29 cellular contexts compared by ENCODE assay signal in genomic region chr15:74752011-74752410, GRCh38. TPM values are rescaled to one million over a fixed set of nuclear protein-coding genes. Genes with fewer than 3 reads are reported as not detected.
"Had no signal": no experiment of that assay in that cellular context is flagged by ENCODE, and none has a peak within 500 bp of the region (broad histone marks: within the 10 kb centered on the region; RNA-seq: fewer than 3 reads in every experiment).

No MANE protein-coding gene starts in this region.

- DNase-seq: activated B cell treated with CpG ODN at 0.5 μM for 24 hours; activated CD4-positive, alpha-beta T cell treated with anti-CD3 and anti-CD28 coated beads for 1 hour; activated CD4-positive, alpha-beta T cell treated with anti-CD3 and anti-CD28 coated beads, Interleukin-2, amount 10 ng/mL, durations not matched to agents 24 days and 14 days; activated CD4-positive, alpha-beta T cell treated with anti-CD3 and anti-CD28 coated beads, Interleukin-2, amount 50 U/mL, for 48 hours; activated CD8-positive, alpha-beta memory T cell treated with anti-CD3 and anti-CD28 coated beads, Interleukin-2, amount 10 ng/mL, durations not matched to agents 7 days and 5 days; activated effector memory CD4-positive, alpha-beta T cell treated with anti-CD3 and anti-CD28 coated beads, Interleukin-2, amount 50 U/mL, for 16 hours; activated naive CD4-positive, alpha-beta T cell treated with Interleukin-2 at 50 U/mL for 16 hours; activated naive CD8-positive, alpha-beta T cell treated with anti-CD3 and anti-CD28 coated beads, Interleukin-2, amount 50 U/mL, for 24 hours; activated T-cell treated with anti-CD3 and anti-CD28 coated beads, Interleukin-2, amount 50 U/mL, for 4 hours; Kasumi-1; KBM-7; NCI-H1105 treated with DMSO at 0.1 percent for 48 hours; NCI-H1436 treated with DMSO at 0.1 percent for 48 hours; NCI-H187; NCI-H2081; NCI-H446; NCI-H774; OCI-M1; RPMI8226; T-cell; T-helper 2 cell; T1000 had no signal

- H3K27ac ChIP-seq: ascending aorta, SK-N-MC had no signal

- H3K4me3 Mint-ChIP-seq: activated B cell treated with CpG ODN at 0.5 μM for 24 hours; activated CD4-positive, alpha-beta T cell treated with anti-CD3 and anti-CD28 coated beads, Interleukin-2, amount 10 ng/mL, durations not matched to agents 24 days and 14 days; activated CD8-positive, alpha-beta memory T cell treated with anti-CD3 and anti-CD28 coated beads, Interleukin-2, amount 10 ng/mL, durations not matched to agents 7 days and 5 days; activated naive CD8-positive, alpha-beta T cell treated with anti-CD3 and anti-CD28 coated beads, Interleukin-2, amount 50 U/mL, for 24 hours; activated T-cell treated with anti-CD3 and anti-CD28 coated beads, Interleukin-2, amount 50 U/mL, for 4 hours; T-cell had no signal

- H3K4me1 ChIP-seq: ascending aorta had no signal

- H3K9me3 Mint-ChIP-seq: activated B cell treated with CpG ODN at 0.5 μM for 24 hours; activated CD4-positive, alpha-beta T cell treated with anti-CD3 and anti-CD28 coated beads, Interleukin-2, amount 10 ng/mL, durations not matched to agents 24 days and 14 days; activated naive CD4-positive, alpha-beta T cell treated with anti-CD3 and anti-CD28 coated beads, Interleukin-2, amount 50 U/mL, for 72 hours; activated naive CD8-positive, alpha-beta T cell treated with anti-CD3 and anti-CD28 coated beads, Interleukin-2, amount 50 U/mL, for 24 hours; activated T-cell treated with anti-CD3 and anti-CD28 coated beads, Interleukin-2, amount 50 U/mL, for 4 hours; T-cell had no signal

- H3K36me3 ChIP-seq: ascending aorta had no signal

- FAIRE-seq: TTC549 had no signal

- H3K36me3 Mint-ChIP-seq: activated CD8-positive, alpha-beta memory T cell treated with anti-CD3 and anti-CD28 coated beads, Interleukin-2, amount 10 ng/mL, durations not matched to agents 7 days and 5 days; activated naive CD4-positive, alpha-beta T cell treated with anti-CD3 and anti-CD28 coated beads, Interleukin-2, amount 50 U/mL, for 72 hours; brain; T-cell had no signal

- H3K27me3 Mint-ChIP-seq: activated naive CD8-positive, alpha-beta T cell treated with anti-CD3 and anti-CD28 coated beads, Interleukin-2, amount 50 U/mL, for 24 hours; T-cell had no signal

- H3K4me1 Mint-ChIP-seq: activated B cell treated with CpG ODN at 0.5 μM for 24 hours; activated CD4-positive, alpha-beta T cell treated with anti-CD3 and anti-CD28 coated beads, Interleukin-2, amount 10 ng/mL, durations not matched to agents 24 days and 14 days; activated CD8-positive, alpha-beta memory T cell treated with anti-CD3 and anti-CD28 coated beads, Interleukin-2, amount 10 ng/mL, durations not matched to agents 7 days and 5 days; activated naive CD8-positive, alpha-beta T cell treated with anti-CD3 and anti-CD28 coated beads, Interleukin-2, amount 50 U/mL, for 24 hours; brain; T-cell had no signal

- H3K27me3 ChIP-seq: ascending aorta had no signal

- H3K27ac Mint-ChIP-seq: activated B cell treated with CpG ODN at 0.5 μM for 24 hours; activated CD4-positive, alpha-beta T cell treated with anti-CD3 and anti-CD28 coated beads, Interleukin-2, amount 10 ng/mL, durations not matched to agents 24 days and 14 days; activated CD8-positive, alpha-beta memory T cell treated with anti-CD3 and anti-CD28 coated beads, Interleukin-2, amount 10 ng/mL, durations not matched to agents 7 days and 5 days; activated naive CD8-positive, alpha-beta T cell treated with anti-CD3 and anti-CD28 coated beads, Interleukin-2, amount 50 U/mL, for 24 hours; T-cell had no signal

- ATAC-seq: activated CD8-positive, alpha-beta memory T cell treated with anti-CD3 and anti-CD28 coated beads, Interleukin-2, amount 10 ng/mL, durations not matched to agents 7 days and 5 days; activated naive CD4-positive, alpha-beta T cell treated with anti-CD3 and anti-CD28 coated beads, Interleukin-2, amount 50 U/mL, for 72 hours; activated naive CD8-positive, alpha-beta T cell treated with anti-CD3 and anti-CD28 coated beads, Interleukin-2, amount 50 U/mL, for 24 hours; activated T-cell treated with anti-CD3 and anti-CD28 coated beads, Interleukin-2, amount 50 U/mL, for 4 hours; Panc1; Right ventricle myocardium inferior; T-cell had no signal

- H3K9me3 ChIP-seq: ascending aorta had no signal

- H3K4me3 ChIP-seq: ascending aorta, SK-N-MC had no signal

RNA-seq across cellular contexts. Expression of gene CYP1A2, which starts 3.4 kb away (rescaled TPM):
- total RNA-seq: activated CD4-positive, alpha-beta T cell treated with anti-CD3 and anti-CD28 coated beads, Interleukin-2, amount 10 ng/mL, durations not matched to agents 24 days and 14 days; activated CD8-positive, alpha-beta memory T cell treated with anti-CD3 and anti-CD28 coated beads, Interleukin-2, amount 10 ng/mL, durations not matched to agents 7 days and 5 days; activated naive CD4-positive, alpha-beta T cell treated with anti-CD3 and anti-CD28 coated beads, Interleukin-2, amount 50 U/mL, for 72 hours; ascending aorta; Right ventricle myocardium inferior; T-cell had no signal
